1 cellular context compared by ENCODE assay signal in genomic region chr21:42892582-42892930, GRCh38.
TF ChIP-seq lines count a peak whose summit lies in the region.

No MANE protein-coding gene starts in this region.

TF ChIP-seq in K562, 482 proteins besides CTCF, POLR2A, EP300 and RAD21 (continued from another document):
- TF ChIP-seq ZBTB40 (IDR thresholded peaks at IDR 0.05) (no peak), ZBTB40 (CRISPR knock-in tag; IDR thresholded peaks at IDR 0.05) (no peak), MLX (CRISPR knock-in tag; conservative IDR thresholded peaks at IDR 0.05) (0 out of 4 replicates have a peak, but pooled peaks of 1 of the 2 experiments have one; percentile 82), BRCA1 (IDR thresholded peaks at IDR 0.05) (no peak), BRCA1 (CRISPR knock-in tag; IDR thresholded peaks at IDR 0.05) (no peak), MAFK (IDR thresholded peaks at IDR 0.05; ENCODE audit: low read length) (no peak), MEF2D (tag; conservative IDR thresholded peaks at IDR 0.05; ENCODE audit: low read depth) (no peak), CBFA2T2 (conservative IDR thresholded peaks at IDR 0.05) (no peak), RUNX1 (IDR thresholded peaks at IDR 0.05; ENCODE audit: low read depth) (no peak), ADNP (tag; IDR thresholded peaks at IDR 0.05) (no peak), PREB (CRISPR knock-in tag; IDR thresholded peaks at IDR 0.05) (no peak), ZNF449 (CRISPR knock-in tag; IDR thresholded peaks at IDR 0.05) (no peak), USF1 (CRISPR knock-in tag; IDR thresholded peaks at IDR 0.05) (no peak), NBN (IDR thresholded peaks at IDR 0.05; ENCODE audit: low read depth) (no peak), PHF8 (IDR thresholded peaks at IDR 0.05; ENCODE audit: borderline replicate concordance, low read length) (no peak), MXD1 (CRISPR knock-in tag; IDR thresholded peaks at IDR 0.05; ENCODE audit: borderline replicate concordance, poor library complexity, severe bottlenecking) (no peak), CEBPG (CRISPR knock-in tag; IDR thresholded peaks at IDR 0.05) (no peak), CEBPG (tag; conservative IDR thresholded peaks at IDR 0.05 in 1 of 2, IDR thresholded peaks at IDR 0.05 in 1 of 2) (no peak), RHOXF2B (CRISPR knock-in tag; conservative IDR thresholded peaks at IDR 0.05) (no peak), RBM39 (optimal IDR thresholded peaks at IDR 0.05; ENCODE audit: low read depth, low read length) (no peak), MYC (IDR thresholded peaks at IDR 0.05; ENCODE audit: low read depth, low read length) (no peak), MYC (CRISPR knock-in tag; IDR thresholded peaks at IDR 0.05; ENCODE audit: borderline replicate concordance, low read depth) (no peak), SMARCA4 (IDR thresholded peaks at IDR 0.05) (peak; percentile 62; the same call in 1 of the 2 replicates), ZNF239 (CRISPR knock-in tag; IDR thresholded peaks at IDR 0.05) (no peak), TCF15 (CRISPR knock-in tag; IDR thresholded peaks at IDR 0.05) (no peak), HBP1 (CRISPR knock-in tag; IDR thresholded peaks at IDR 0.05) (no peak), PCBP2 (IDR thresholded peaks at IDR 0.05; ENCODE audit: low read depth, low read length, poor library complexity, severe bottlenecking) (no peak), CREBBP (IDR thresholded peaks at IDR 0.05; ENCODE audit: low read depth, low read length) (no peak), TFE3 (CRISPR knock-in tag; IDR thresholded peaks at IDR 0.05) (no peak), ZFP36 (IDR thresholded peaks at IDR 0.05; ENCODE audit: low read depth, low read length, partially characterized antibody) (no peak), SP2 (IDR thresholded peaks at IDR 0.05; ENCODE audit: extremely low read depth, low read depth, low read length, poor library complexity, severe bottlenecking) (no peak)
